9 cellular contexts compared by ENCODE assay signal in genomic region chr10:13788701-13789447, GRCh38.
DNase-seq lines count a peak whose midpoint lies in the region; ATAC-seq and TF ChIP-seq lines count a peak whose summit lies in the region.
"Had no signal": no experiment of that assay in that cellular context is flagged by ENCODE, and none has a peak within 500 bp of the region (broad histone marks: within the 10 kb centered on the region; RNA-seq: fewer than 3 reads in every experiment).

No MANE protein-coding gene starts in this region.

- no peaks in the 10 kb centered on the region for H3K36me3 Mint-ChIP-seq in activated T-cell treated with anti-CD3 and anti-CD28 coated beads, Interleukin-2, amount 50 U/mL, for 72 hours (ENCODE audit: insufficient read depth in 2 of 2)

- H3K4me3 ChIP-seq in choroid plexus epithelial cell (ENCODE audit: low read depth, low read length) (no peak overlapping the region), upper lobe of right lung (no peak overlapping the region)

- no peaks in the 10 kb centered on the region for H3K9me3 ChIP-seq in upper lobe of right lung
- H3K9me3 ChIP-seq: neutrophil had no signal

- H3K4me1 Mint-ChIP-seq in activated T-cell treated with anti-CD3 and anti-CD28 coated beads, Interleukin-2, amount 50 U/mL, for 72 hours (ENCODE audit: low read depth): peaks cover 36% of the 10 kb centered on the region

- no peaks in the 10 kb centered on the region for H3K36me3 ChIP-seq in upper lobe of right lung
- H3K36me3 ChIP-seq: neutrophil had no signal

- H3K27me3 Mint-ChIP-seq in activated T-cell treated with anti-CD3 and anti-CD28 coated beads, Interleukin-2, amount 50 U/mL, for 72 hours (ENCODE audit: low read depth): no peaks in the 10 kb centered on the region

- intact Hi-C loops in upper lobe of right lung (cut with DNase I): loop anchor here (10.0 kb wide), 1 partner anchor 306 kb away; no protein-coding TSS in a partner anchor

- peak overlapping the region; percentile 62 for H3K27ac Mint-ChIP-seq in activated T-cell treated with anti-CD3 and anti-CD28 coated beads, Interleukin-2, amount 50 U/mL, for 72 hours

- peak overlapping the region in 1 of 2 donors; percentile 56 for H3K4me3 Mint-ChIP-seq in activated T-cell treated with anti-CD3 and anti-CD28 coated beads, Interleukin-2, amount 50 U/mL, for 72 hours

- TF ChIP-seq CTCF in choroid plexus epithelial cell (conservative IDR thresholded peaks at IDR 0.05; ENCODE audit: low read depth, low read length) (no peak), upper lobe of right lung (IDR thresholded peaks at IDR 0.05) (no peak)

- H3K9me3 Mint-ChIP-seq in activated T-cell treated with anti-CD3 and anti-CD28 coated beads, Interleukin-2, amount 50 U/mL, for 72 hours: no peaks in the 10 kb centered on the region

- no peaks in the 10 kb centered on the region for H3K27me3 ChIP-seq in upper lobe of right lung

- no peak for DNase-seq in activated T-cell treated with anti-CD3 and anti-CD28 coated beads, Interleukin-2, amount 50 U/mL, for 72 hours
- no peak for DNase-seq in activated T-cell treated with anti-CD3 and anti-CD28 coated beads for 4 hours
- peak; percentile 58 for DNase-seq in choroid plexus epithelial cell (ENCODE audit: low read depth)
- peak; percentile 51 for DNase-seq in medulla oblongata (ENCODE audit: extremely low spot score)
- DNase-seq in upper lobe of right lung: no peak
- DNase-seq in NCI-H1417 treated with DMSO at 0.1 percent for 48 hours (lab: John Stamatoyannopoulos, UW): no peak
- no peak for DNase-seq in NCI-H526 treated with DMSO at 0.1 percent for 48 hours (lab: John Stamatoyannopoulos, UW)
- no peak for DNase-seq in NCI-H1105 (lab: John Stamatoyannopoulos, UW)

- peak overlapping the region; percentile 53 for H3K27ac ChIP-seq in upper lobe of right lung
- H3K27ac ChIP-seq: neutrophil had no signal

- H3K4me1 ChIP-seq in upper lobe of right lung: peaks cover 22% of the 10 kb centered on the region

- ATAC-seq in activated T-cell treated with anti-CD3 and anti-CD28 coated beads, Interleukin-2, amount 50 U/mL, for 72 hours (replicated peaks in 1 of 2): no peak
- ATAC-seq in upper lobe of right lung: no peak

Comparison
In these comparisons a context has a peak if more than half of its experiments do, and no peak if none do; other contexts are left out.
1. DNase-seq: peak in choroid plexus epithelial cell (single experiment) and medulla oblongata (single experiment); none in activated T-cell treated with anti-CD3 and anti-CD28 coated beads, Interleukin-2, amount 50 U/mL, for 72 hours (0 of 2), activated T-cell treated with anti-CD3 and anti-CD28 coated beads for 4 hours (single experiment), upper lobe of right lung (single experiment), NCI-H1417 treated with DMSO at 0.1 percent for 48 hours (single experiment), NCI-H526 treated with DMSO at 0.1 percent for 48 hours (single experiment) and NCI-H1105 (single experiment).